ENCODE assay signal across 8 cellular contexts in genomic region chr6:97059473-97059872, GRCh38.
DNase-seq lines count a peak whose midpoint lies in the region; ATAC-seq, FAIRE-seq and TF ChIP-seq lines count a peak whose summit lies in the region.

No MANE protein-coding gene starts in this region.

- peak; percentile 98 for FAIRE-seq in kidney (lab: Jason Lieb, UNC)

- H3K27me3 ChIP-seq in BE2C (peaks cover 3% of the 10 kb centered on the region), upper lobe of right lung (peaks cover 7% of the 10 kb centered on the region)

- H3K9ac ChIP-seq in kidney (ENCODE audit: low read length in 2 of 2), result no peak overlapping the region

- DNase-seq in BE2C, result no peak
- peak; percentile 63 for DNase-seq in NCI-H1105 treated with DMSO at 0.1 percent for 48 hours (lab: John Stamatoyannopoulos, UW)
- DNase-seq in kidney, result no peak
- DNase-seq in upper lobe of right lung, result no peak
- no peak for DNase-seq in NK-92 treated with Interleukin-12 subunit alpha and Interleukin-12 subunit beta, amount 100 ng/mL, for 24 hours (lab: John Stamatoyannopoulos, UW)

- H3K9me3 ChIP-seq in BE2C (no peaks in the 10 kb centered on the region), kidney (ENCODE audit: control insufficient read depth in 1 of 2, low read length in 2 of 2) (no peaks in the 10 kb centered on the region), upper lobe of right lung (no peaks in the 10 kb centered on the region)

- H3K36me3 ChIP-seq in BE2C (no peaks in the 10 kb centered on the region), kidney (ENCODE audit: control insufficient read depth in 1 of 2, insufficient read depth in 2 of 2, low read length in 2 of 2) (no peaks in the 10 kb centered on the region), upper lobe of right lung (no peaks in the 10 kb centered on the region)

- intact Hi-C loops in kidney (cut with DNase I) (loop anchor here (10.0 kb wide), 1 partner anchor 435 kb away; no protein-coding TSS in a partner anchor), upper lobe of right lung (cut with DNase I) (no loop called here)

- TF ChIP-seq CTCF in BE2C (IDR thresholded peaks at IDR 0.05; ENCODE audit: low read depth, low read length), result peak; percentile 60
- TF ChIP-seq CTCF in kidney (IDR thresholded peaks at IDR 0.05; ENCODE audit: borderline replicate concordance, extremely low read depth, insufficient read depth), result peak; percentile 59
- TF ChIP-seq CTCF in upper lobe of right lung (IDR thresholded peaks at IDR 0.05), result peak; percentile 63

- H3K27ac ChIP-seq in angular gyrus (ENCODE audit: low read depth, low read length), result peak overlapping the region; percentile 24
- no peak overlapping the region for H3K27ac ChIP-seq in kidney (ENCODE audit: low read depth in 2 of 2, low read length in 2 of 2)
- no peak overlapping the region for H3K27ac ChIP-seq in upper lobe of right lung

- H3K4me1 ChIP-seq in BE2C, result no peaks in the 10 kb centered on the region
- H3K4me1 ChIP-seq in kidney (ENCODE audit: control insufficient read depth in 1 of 2, insufficient read depth in 1 of 2, low read depth in 1 of 2, low read length in 2 of 2), result no peaks in the 10 kb centered on the region
- no peaks in the 10 kb centered on the region for H3K4me1 ChIP-seq in upper lobe of right lung

- ATAC-seq in GM18508 (IDR thresholded peaks at IDR 0.05; ENCODE audit: insufficient read depth, unreplicated experiment) (peak; percentile 90), HG02840 (IDR thresholded peaks at IDR 0.05; ENCODE audit: low FRiP score, unreplicated experiment) (peak; percentile 83), upper lobe of right lung (no peak)

- no peak overlapping the region for H3K4me3 ChIP-seq in BE2C (ENCODE audit: low read depth, low read length)
- no peak overlapping the region for H3K4me3 ChIP-seq in kidney (ENCODE audit: low read length in 2 of 2)
- no peak overlapping the region for H3K4me3 ChIP-seq in upper lobe of right lung
